ENCODE assay signal across 11 cellular contexts in the genomic region with DNA sequence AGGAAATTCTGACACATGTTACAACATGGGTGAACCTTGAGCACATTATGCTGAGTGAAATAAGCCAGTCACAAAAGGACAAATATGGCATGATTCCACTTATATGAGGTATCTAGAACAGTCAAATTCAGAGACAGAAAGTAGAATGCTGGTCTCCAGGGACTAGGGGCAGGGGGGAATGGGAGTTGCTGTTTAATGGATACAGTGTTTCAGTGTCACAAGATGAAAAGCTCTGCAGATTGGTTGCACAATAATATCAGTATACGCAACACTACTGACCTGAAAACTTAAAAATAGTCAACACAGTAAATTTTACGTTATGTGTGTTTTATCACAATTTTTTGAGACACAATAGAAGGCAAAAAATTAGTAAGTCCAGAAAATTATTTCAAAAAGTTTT. TPM values are rescaled to one million over a fixed set of nuclear protein-coding genes. Genes with fewer than 3 reads are reported as not detected.
"Had no signal": no experiment of that assay in that cellular context is flagged by ENCODE, and none has a peak within 500 bp of the region (broad histone marks: within the 10 kb centered on the region; RNA-seq: fewer than 3 reads in every experiment).

No MANE protein-coding gene starts in this region.

- H2AFZ ChIP-seq: hepatocyte had no signal

- H3K4me2 ChIP-seq: hepatocyte had no signal

- FAIRE-seq: small intestine had no signal

- H3K36me3 ChIP-seq: lower lobe of right lung, stomach, uterus had no signal

- H3K9me3 ChIP-seq: lower lobe of right lung, stomach, uterus had no signal

- H3K27ac ChIP-seq: hepatocyte, lower lobe of right lung, stomach, uterus had no signal

- H3K4me3 ChIP-seq: hepatocyte, lower lobe of right lung, stomach, uterus had no signal

- H3K27me3 ChIP-seq: hepatocyte, stomach, uterus had no signal

- ATAC-seq: lower lobe of right lung had no signal

- DNase-seq: activated CD4-positive, alpha-beta memory T cell treated with anti-CD3 and anti-CD28 coated beads, Interleukin-2, amount 10 ng/mL, durations not matched to agents 7 days and 5 days; activated gamma-delta T cell; activated T-cell treated with anti-CD3 and anti-CD28 coated beads, Interleukin-2, amount 50 U/mL, for 48 hours; cerebellar nuclear complex; dermis blood vessel endothelial cell; lower lobe of right lung; midbrain; small intestine; stomach; uterus had no signal

RNA-seq across cellular contexts. Expression of a gene that starts 4.2 kb away (rescaled TPM):
- total RNA-seq: activated CD4-positive, alpha-beta memory T cell treated with anti-CD3 and anti-CD28 coated beads, Interleukin-2, amount 10 ng/mL, durations not matched to agents 7 days and 5 days; stomach had no signal
